Comparison of ENCODE assay signal across 10 cellular contexts in genomic region chr10:24957624-24958435, GRCh38. TPM values are rescaled to one million over a fixed set of nuclear protein-coding genes. Genes with fewer than 3 reads are reported as not detected.
DNase-seq lines count a peak whose midpoint lies in the region; ATAC-seq and TF ChIP-seq lines count a peak whose summit lies in the region.
"Had no signal": no experiment of that assay in that cellular context is flagged by ENCODE, and none has a peak within 500 bp of the region (broad histone marks: within the 10 kb centered on the region; RNA-seq: fewer than 3 reads in every experiment).

No MANE protein-coding gene starts in this region.

- H3K36me3 ChIP-seq in adipocyte (ENCODE audit: control insufficient read depth, insufficient read depth, low read length, severe bottlenecking) (no peaks in the 10 kb centered on the region), mucosa of descending colon (ENCODE audit: low read depth) (no peaks in the 10 kb centered on the region)

- TF ChIP-seq CTCF in foreskin keratinocyte (conservative IDR thresholded peaks at IDR 0.05) (no peak), mucosa of descending colon (IDR thresholded peaks at IDR 0.05) (no peak)

- intact Hi-C loops in mucosa of descending colon (cut with DNase I, micrococcal nuclease): no loop called here

- no peaks in the 10 kb centered on the region for H3K9me3 ChIP-seq in adipocyte (ENCODE audit: control insufficient read depth, low read length)
- H3K9me3 ChIP-seq in mucosa of descending colon: no peaks in the 10 kb centered on the region

- peak overlapping the region; percentile 66 for H3K4me3 ChIP-seq in adipocyte (ENCODE audit: low read length)
- H3K4me3 ChIP-seq in mucosa of descending colon: no peak overlapping the region

- H3K27me3 ChIP-seq in adipocyte (replicated peaks; ENCODE audit: control insufficient read depth, insufficient read depth, low read length): no peaks in the 10 kb centered on the region
- H3K27me3 ChIP-seq in foreskin keratinocyte: no peaks in the 10 kb centered on the region

- peak overlapping the region; percentile 71 for H3K9ac ChIP-seq in adipocyte (ENCODE audit: low read length)

- DNase-seq in Ammon's horn (ENCODE audit: low spot score) (peak; percentile 47), adipocyte (ENCODE audit: low read depth) (peak; percentile 95), foreskin keratinocyte (peak; percentile 55 to 76), pons (ENCODE audit: low spot score) (peak; percentile 83), NCI-H524 (lab: John Stamatoyannopoulos, UW) (no peak), NCI-H774 (lab: John Stamatoyannopoulos, UW) (no peak), mucosa of descending colon (no peak)
- DNase-seq: DMS 273 treated with DMSO at 0.1 percent for 48 hours; stimulated activated naive CD4-positive, alpha-beta T cell treated with Interleukin-2 at 50 U/mL for 16 hours had no signal

- H3K27ac ChIP-seq in foreskin keratinocyte: peak overlapping the region; percentile 83

- peak; percentile 57 for ATAC-seq in foreskin keratinocyte
- ATAC-seq in GM19328 (IDR thresholded peaks at IDR 0.05; ENCODE audit: unreplicated experiment): no peak
- ATAC-seq in mucosa of descending colon: no peak

- H3K4me1 ChIP-seq in adipocyte (ENCODE audit: control insufficient read depth, insufficient read depth, low read length): peaks cover 40% of the 10 kb centered on the region
- H3K4me1 ChIP-seq in foreskin keratinocyte: peaks cover 17% of the 10 kb centered on the region
- H3K4me1 ChIP-seq in mucosa of descending colon (ENCODE audit: low read depth): no peaks in the 10 kb centered on the region

RNA-seq across cellular contexts. Expression of gene PRTFDC1, which starts 5.4 kb away (rescaled TPM):
- total RNA-seq in foreskin keratinocyte (8.5 and 8.7 TPM in 2 replicates), mucosa of descending colon (10 to 100 TPM in 1 of 3 donors, 1 to 10 TPM in 2; 6.1 to 11.9 (median 6.9) TPM)
- polyA plus RNA-seq in foreskin keratinocyte: 6.4 and 7.0 TPM in 2 replicates

RNA-seq across cellular contexts. Expression of gene ENKUR, which starts 58.1 kb away (rescaled TPM):
- total RNA-seq in foreskin keratinocyte (0.04 and 0.07 TPM in 2 replicates), mucosa of descending colon (under 1 TPM; 0.32 to 0.98 (median 0.77) TPM)
- polyA plus RNA-seq in foreskin keratinocyte: not detected in 2 replicates

RNA-seq across cellular contexts. Expression of gene THNSL1, which starts 58.6 kb away (rescaled TPM):
- total RNA-seq in foreskin keratinocyte: 3.1 and 3.5 TPM in 2 replicates
- polyA plus RNA-seq in foreskin keratinocyte: 1.3 and 1.9 TPM in 2 replicates
- total RNA-seq in mucosa of descending colon: 1 to 10 TPM; 2.2 to 3.7 (median 3.2) TPM

Comparison
In these comparisons a context has a peak if more than half of its experiments do, and no peak if none do; other contexts are left out.
1. DNase-seq: peak in Ammon's horn (single experiment), adipocyte (single experiment), foreskin keratinocyte (2 of 2) and pons (single experiment); none in NCI-H524 (0 of 2), NCI-H774 (single experiment) and mucosa of descending colon (0 of 3).